In the genomic region with DNA sequence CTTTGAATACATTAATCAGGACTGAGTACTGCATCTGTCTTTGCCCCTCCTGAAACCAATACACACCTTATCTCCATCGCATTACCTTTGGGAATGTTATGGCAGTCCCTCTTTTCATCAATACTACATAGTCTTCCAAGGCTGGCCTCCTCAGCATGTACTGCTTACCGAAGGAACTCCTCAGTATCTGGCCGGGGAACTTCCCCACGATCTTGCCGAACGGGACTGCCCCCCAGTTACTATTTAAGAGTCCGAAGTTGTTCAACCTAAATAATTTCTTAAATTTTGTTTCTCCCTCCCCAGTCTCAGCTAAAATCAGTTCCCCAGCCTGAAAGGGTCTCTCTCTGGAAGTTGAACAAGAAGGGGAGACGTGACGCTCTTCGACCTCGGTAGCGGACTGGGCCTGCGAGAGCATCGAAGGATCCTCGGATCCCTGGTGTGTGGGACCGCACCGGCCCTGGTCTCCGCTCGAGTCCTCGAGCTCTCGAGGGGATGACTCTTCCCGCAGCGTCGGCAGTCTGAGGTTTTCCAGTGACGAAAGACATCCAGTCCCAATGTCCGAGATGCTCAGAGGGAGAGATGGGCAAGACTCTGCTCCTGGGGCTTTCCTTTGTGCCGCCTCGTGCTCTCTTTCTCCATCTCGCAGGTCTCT, we compare ENCODE assay signal across 8 cellular contexts. TPM values are rescaled to one million over a fixed set of nuclear protein-coding genes. Genes with fewer than 3 reads are reported as not detected.
DNase-seq lines count a peak whose midpoint lies in the region; ATAC-seq and TF ChIP-seq lines count a peak whose summit lies in the region.

No MANE protein-coding gene starts in this region.

- DNase-seq in GM10248 (ENCODE audit: extremely low spot score) (peak; percentile 28), IMR-90 (no peak), hepatocyte (ENCODE audit: low spot score) (peak; percentile 40), globus pallidus (ENCODE audit: low spot score) (no peak)
- DNase-seq in activated naive CD4-positive, alpha-beta T cell treated with anti-CD3 and anti-CD28 coated beads, Interleukin-2, amount 10 ng/mL, durations not matched to agents 7 days and 5 days = no peak
- DNase-seq in activated CD8-positive, alpha-beta memory T cell treated with anti-CD3 and anti-CD28 coated beads, Interleukin-2, amount 50 U/mL, for 4 hours = no peak

- peak overlapping the region; percentile 58 for H3K9ac ChIP-seq in IMR-90 (ENCODE audit: low read depth, low read length)

- H3K27me3 Mint-ChIP-seq in activated naive CD4-positive, alpha-beta T cell treated with anti-CD3 and anti-CD28 coated beads, Interleukin-2, amount 10 ng/mL, durations not matched to agents 7 days and 5 days = peaks cover 19% of the 10 kb centered on the region

- peak overlapping the region; percentile 49; the same call in 1 of the 2 replicates for H4K91ac ChIP-seq in IMR-90 (ENCODE audit: insufficient read depth, low read depth, low read length)

- peak overlapping the region; percentile 75 for H3K23ac ChIP-seq in IMR-90 (ENCODE audit: low read depth, low read length)

- ATAC-seq in GM21526 (IDR thresholded peaks at IDR 0.05; ENCODE audit: low FRiP score, unreplicated experiment) = peak; percentile 21
- ATAC-seq in IMR-90 (ENCODE audit: low read depth) = peak; percentile 59

- H3K4ac ChIP-seq in IMR-90 (ENCODE audit: low read depth, low read length) = peak overlapping the region; percentile 87

- CTCF ChIA-PET in GM10248 (lab: Yijun Ruan, JAX) = interaction anchor here (0.7 to 1.8 kb wide), 6 partner anchors 9 to 275 kb away, joined by 3 to 6 read pairs (median 4); no protein-coding TSS in a partner anchor
- CTCF ChIA-PET in IMR-90 (lab: Yijun Ruan, JAX) = interaction anchor here (1.1 kb wide), 1 partner anchor 45 kb away, joined by 5 read pairs; no protein-coding TSS in a partner anchor
- CTCF ChIA-PET in activated naive CD4-positive, alpha-beta T cell treated with anti-CD3 and anti-CD28 coated beads, Interleukin-2, amount 10 ng/mL, durations not matched to agents 7 days and 5 days (lab: Charles Lee) = interaction anchor here (1.6 to 1.7 kb wide), 2 partner anchors 10 to 26 kb away, joined by 4 read pairs; no protein-coding TSS in a partner anchor

- POLR2A ChIA-PET in GM10248 (lab: Yijun Ruan, JAX) (interaction anchor here (0.6 to 1.3 kb wide), 4 partner anchors 19 to 49 kb away, joined by 3 to 6 read pairs (median 4); a partner anchor contains a TSS), IMR-90 (lab: Charles Lee; ENCODE audit: unreplicated experiment) (interaction anchor here (0.7 kb wide), 1 partner anchor 66 kb away, joined by 3 read pairs; no protein-coding TSS in a partner anchor)

- 0 out of 2 replicates have a peak overlapping the region, but pooled peaks have one; percentile 28 for H2BK120ac ChIP-seq in IMR-90 (ENCODE audit: low read depth, low read length)

- H3K14ac ChIP-seq in IMR-90 (replicated peaks; ENCODE audit: low read depth, low read length) = peak overlapping the region; percentile 77

- H2AFZ ChIP-seq in IMR-90 (replicated peaks; ENCODE audit: low read length, poor library complexity) (peak overlapping the region; percentile 94), hepatocyte (peak overlapping the region; percentile 87)

- H3K36me3 ChIP-seq in IMR-90 (ENCODE audit: control insufficient read depth, insufficient read depth, low read length) (no peaks in the 10 kb centered on the region), hepatocyte (replicated peaks; ENCODE audit: insufficient read depth, low read depth) (no peaks in the 10 kb centered on the region)

- TF ChIP-seq RAD21 in IMR-90 (IDR thresholded peaks at IDR 0.05; ENCODE audit: low read length) = no peak

- H3K9me3 Mint-ChIP-seq in activated naive CD4-positive, alpha-beta T cell treated with anti-CD3 and anti-CD28 coated beads, Interleukin-2, amount 10 ng/mL, durations not matched to agents 7 days and 5 days = no peaks in the 10 kb centered on the region

- WGBS in IMR-90 (ENCODE audit: extremely low coverage in 2 of 2, insufficient read length in 1 of 2), 2 experiments = 0% methylated on average over 15 of the region's 29 CpGs; no CpG with 5 or more reads in 1 of the 2 experiments
- 2% methylated on average over 29 of the region's 29 CpGs for WGBS in hepatocyte (ENCODE audit: low lambda C conversion rate, missing lambda C conversion rate)

- peak overlapping the region; percentile 59 for H3K27ac ChIP-seq in IMR-90 (ENCODE audit: insufficient read depth, low read length)
- H3K27ac ChIP-seq in hepatocyte = peak overlapping the region; percentile 74
- peak overlapping the region in 20 of 21 experiments; percentile 66 to 91 (median 81) for H3K27ac ChIP-seq in skin epidermis

- H3K9me3 ChIP-seq in IMR-90 (ENCODE audit: control insufficient read depth, insufficient read depth, low read length) (no peaks in the 10 kb centered on the region), hepatocyte (ENCODE audit: low read depth) (no peaks in the 10 kb centered on the region)

- H3K4me1 Mint-ChIP-seq in activated naive CD4-positive, alpha-beta T cell treated with anti-CD3 and anti-CD28 coated beads, Interleukin-2, amount 10 ng/mL, durations not matched to agents 7 days and 5 days = peaks cover 36% of the 10 kb centered on the region

- TF ChIP-seq POLR2A in IMR-90 (IDR thresholded peaks at IDR 0.05; ENCODE audit: low read depth, low read length) = no peak; the same call in 1 of the 2 replicates

- H4K8ac ChIP-seq in IMR-90 (ENCODE audit: low read depth in 2 of 2, low read length in 2 of 2) = peak overlapping the region; percentile 64 to 94

- peak overlapping the region; percentile 95 for H3K4me3 Mint-ChIP-seq in activated naive CD4-positive, alpha-beta T cell treated with anti-CD3 and anti-CD28 coated beads, Interleukin-2, amount 10 ng/mL, durations not matched to agents 7 days and 5 days

- TSS peak; percentile 43 for BruUV-seq in IMR-90 (replicated peaks; lab: Mats Ljungman, UMichigan)

- H3K4me3 ChIP-seq in IMR-90 (ENCODE audit: insufficient read depth, low read depth, low read length) (peak overlapping the region; percentile 87), hepatocyte (peak overlapping the region; percentile 71), skin epidermis (peak overlapping the region; percentile 72 to 98 (median 93))

- no peak overlapping the region for H2BK15ac ChIP-seq in IMR-90 (ENCODE audit: low read depth, low read length)

- peak overlapping the region; percentile 80 for H2AK9ac ChIP-seq in IMR-90 (replicated peaks; ENCODE audit: low read depth, low read length, poor library complexity)

- H3K56ac ChIP-seq in IMR-90 (ENCODE audit: extremely low read depth, insufficient read depth, low read length) = peak overlapping the region; percentile 64; the same call in 1 of the 2 replicates

- H3K4me1 ChIP-seq in IMR-90 (ENCODE audit: control insufficient read depth, insufficient read depth, low read length) (no peaks in the 10 kb centered on the region), hepatocyte (ENCODE audit: insufficient read depth) (peaks cover 16% of the 10 kb centered on the region)

- H3K4me2 ChIP-seq in IMR-90 (ENCODE audit: low read depth, low read length) = peak overlapping the region; percentile 96
- peak overlapping the region; percentile 85 for H3K4me2 ChIP-seq in hepatocyte

- H2BK20ac ChIP-seq in IMR-90 (ENCODE audit: low read depth, low read length) = no peak overlapping the region

- dilution Hi-C loops in IMR-90 (cut with HindIII; ENCODE audit: low sequenced_read_pairs, unreplicated experiment) = no loop called here

- no peaks in the 10 kb centered on the region; the same call in 1 of the 2 replicates for H4K20me1 ChIP-seq in IMR-90 (ENCODE audit: insufficient read depth, low read length)
- no peaks in the 10 kb centered on the region for H4K20me1 ChIP-seq in hepatocyte (ENCODE audit: insufficient read depth, poor library complexity, severe bottlenecking)

- no peaks in the 10 kb centered on the region; the same call in 1 of the 2 replicates for H3K9me1 ChIP-seq in IMR-90 (ENCODE audit: insufficient read depth, low read length)

- H2AK5ac ChIP-seq in IMR-90 (ENCODE audit: low read depth, low read length) = peak overlapping the region; percentile 20; the same call in 1 of the 2 replicates

- intact Hi-C loops in IMR-90 (cut with micrococcal nuclease) = no loop called here

- TF ChIP-seq CTCF in GM10248 (IDR thresholded peaks at IDR 0.05; ENCODE audit: control extremely low read depth, extremely low read depth, low read depth, missing control alignments) (no peak), IMR-90 (conservative IDR thresholded peaks at IDR 0.05; ENCODE audit: low read depth, low read length) (no peak), hepatocyte (IDR thresholded peaks at IDR 0.05; ENCODE audit: poor library complexity) (no peak)

- H2BK5ac ChIP-seq in IMR-90 (ENCODE audit: low read depth, low read length, poor library complexity, severe bottlenecking) = no peak overlapping the region

- peaks cover 38% of the 10 kb centered on the region for H3K79me2 ChIP-seq in hepatocyte

- in situ Hi-C loops in IMR-90 (cut with MboI; ENCODE audit: low sequenced_read_pairs) = no loop called here

- no peaks in the 10 kb centered on the region for H3K9me2 ChIP-seq in hepatocyte (replicated peaks; ENCODE audit: insufficient read depth)

- H3K79me1 ChIP-seq in IMR-90 (ENCODE audit: low read depth in 1 of 2, low read length in 2 of 2) = peaks cover 18 to 36% of the 10 kb centered on the region in 2 experiments

- H3K36me3 Mint-ChIP-seq in activated naive CD4-positive, alpha-beta T cell treated with anti-CD3 and anti-CD28 coated beads, Interleukin-2, amount 10 ng/mL, durations not matched to agents 7 days and 5 days = peaks cover 10% of the 10 kb centered on the region

- H4K5ac ChIP-seq in IMR-90 (ENCODE audit: low read depth, low read length) = peak overlapping the region; percentile 48

- H3K27ac Mint-ChIP-seq in activated naive CD4-positive, alpha-beta T cell treated with anti-CD3 and anti-CD28 coated beads, Interleukin-2, amount 10 ng/mL, durations not matched to agents 7 days and 5 days = peak overlapping the region; percentile 98

- H3K27me3 ChIP-seq in IMR-90 (ENCODE audit: control insufficient read depth, insufficient read depth, low read length) = no peaks in the 10 kb centered on the region
- peaks cover 2% of the 10 kb centered on the region for H3K27me3 ChIP-seq in hepatocyte

- no peak overlapping the region for H3K18ac ChIP-seq in IMR-90 (ENCODE audit: low read depth, low read length)

RNA-seq across cellular contexts. Expression of a gene that starts 0.5 kb away (rescaled TPM):
- 5.7 and 11.1 TPM in 2 replicates for total RNA-seq in IMR-90 (2012; rRNA removed)
- 4.9 and 6.6 TPM in 2 replicates for polyA plus RNA-seq in IMR-90 (2012; rRNA removed)
- polyA plus RNA-seq in IMR-90 (2012; cell fraction: cytosol; rRNA removed) = 3.5 and 4.1 TPM in 2 replicates
- 5.0 and 6.1 TPM in 2 replicates for polyA plus RNA-seq in IMR-90 (2012; cell fraction: nucleus; rRNA removed; ENCODE audit: low replicate concordance)
- 11.2 and 15.2 TPM in 2 replicates for total RNA-seq in hepatocyte
- polyA plus RNA-seq in hepatocyte = 9.8 and 17.0 TPM in 2 replicates

RNA-seq across cellular contexts. Expression of a gene that starts 24.8 kb away (rescaled TPM):
- total RNA-seq in IMR-90 (2012; rRNA removed) = 220 and 300 TPM in 2 replicates
- 37.7 and 40.3 TPM in 2 replicates for polyA plus RNA-seq in IMR-90 (2012; rRNA removed)
- polyA plus RNA-seq in IMR-90 (2012; cell fraction: cytosol; rRNA removed) = 4.6 and 5.3 TPM in 2 replicates
- 4.5 and 46.7 TPM in 2 replicates for polyA plus RNA-seq in IMR-90 (2012; cell fraction: nucleus; rRNA removed; ENCODE audit: low replicate concordance)
- total RNA-seq in hepatocyte = 41.3 and 43.0 TPM in 2 replicates
- polyA plus RNA-seq in hepatocyte = 21.0 and 24.5 TPM in 2 replicates

RNA-seq across cellular contexts. Expression of a gene that starts 59.0 kb away (rescaled TPM):
- total RNA-seq in IMR-90 (2012; rRNA removed) = not detected in 2 replicates
- not detected in 2 replicates for polyA plus RNA-seq in IMR-90 (2012; rRNA removed)
- polyA plus RNA-seq in IMR-90 (2012; cell fraction: cytosol; rRNA removed) = 0.03 TPM in 1 of 2 replicates, not detected in the other
- 0.18 TPM in 1 of 2 replicates, not detected in the other for polyA plus RNA-seq in IMR-90 (2012; cell fraction: nucleus; rRNA removed; ENCODE audit: low replicate concordance)
- 1.2 and 1.7 TPM in 2 replicates for total RNA-seq in hepatocyte
- polyA plus RNA-seq in hepatocyte = 1.3 and 2.1 TPM in 2 replicates

Comparison
In these comparisons a context has a peak if more than half of its experiments do, and no peak if none do; other contexts are left out.
1. DNase-seq: peak in GM10248 (single experiment) and hepatocyte (single experiment); none in IMR-90 (single experiment), activated naive CD4-positive, alpha-beta T cell treated with anti-CD3 and anti-CD28 coated beads, Interleukin-2, amount 10 ng/mL, durations not matched to agents 7 days and 5 days (single experiment), activated CD8-positive, alpha-beta memory T cell treated with anti-CD3 and anti-CD28 coated beads, Interleukin-2, amount 50 U/mL, for 4 hours (single experiment) and globus pallidus (single experiment).
2. Peak in every context shown above with its lines, with median percentiles within 50 percentile points of each other: H3K27ac ChIP-seq and H3K4me3 ChIP-seq.